ENCODE assay signal across 13 cellular contexts in genomic region chr12:49263400-49263763, GRCh38. TPM values are rescaled to one million over a fixed set of nuclear protein-coding genes. Genes with fewer than 3 reads are reported as not detected.
DNase-seq lines count a peak whose midpoint lies in the region; ATAC-seq and TF ChIP-seq lines count a peak whose summit lies in the region.
"Had no signal": no experiment of that assay in that cellular context is flagged by ENCODE, and none has a peak within 500 bp of the region (broad histone marks: within the 10 kb centered on the region; RNA-seq: fewer than 3 reads in every experiment).

No MANE protein-coding gene starts in this region.

- intact Hi-C loops in MCF 10A (cut with micrococcal nuclease), result loop anchor here (10.0 kb wide), 1 partner anchor 199 kb away; the partner anchor contains the start of genes KMT2D and RHEBL1
- intact Hi-C loops in breast epithelium (cut with DNase I; ENCODE audit: low total_unique reads), result no loop called here
- intact Hi-C loops in upper lobe of right lung (cut with DNase I), result no loop called here
- intact Hi-C loops in sigmoid colon (cut with DNase I), result no loop called here

- no TSS peak for BruUV-seq in MCF 10A (replicated peaks; lab: Mats Ljungman, UMichigan)

- H3K4me3 ChIP-seq in breast epithelium, result no peak overlapping the region
- H3K4me3 ChIP-seq in SK-N-MC, result peak overlapping the region; percentile 99
- H3K4me3 ChIP-seq in fibroblast of mammary gland (ENCODE audit: control insufficient read depth, low read depth, low read length), result peak overlapping the region; percentile 94
- peak overlapping the region; percentile 85 for H3K4me3 ChIP-seq in upper lobe of right lung
- no peak overlapping the region for H3K4me3 ChIP-seq in sigmoid colon

- CTCF ChIA-PET in MCF 10A (lab: Yijun Ruan, JAX), result interaction anchor here (0.5 to 3.2 kb wide), 13 partner anchors 8 to 547 kb away, joined by 3 to 15 read pairs (median 4); partner anchors contain the start of genes CCNT1 and SPATS2

- H3K27ac Mint-ChIP-seq in MCF 10A (ENCODE audit: low read depth, unreplicated experiment), result peak overlapping the region; percentile 97

- POLR2A ChIA-PET in MCF 10A (lab: Yijun Ruan, JAX), result interaction anchor here (0.7 to 8.2 kb wide), 20 partner anchors 8 to 307 kb away, joined by 3 to 182 read pairs (median 6); partner anchors contain the start of genes DNAJC22, LMBR1L, RHEBL1 and SPATS2

- H3K36me3 ChIP-seq in breast epithelium (no peaks in the 10 kb centered on the region), SK-N-MC (ENCODE audit: insufficient read depth, low read length) (peaks cover 17% of the 10 kb centered on the region), upper lobe of right lung (no peaks in the 10 kb centered on the region), sigmoid colon (no peaks in the 10 kb centered on the region)
- H3K36me3 ChIP-seq: WERI-Rb-1 had no signal

- DNase-seq in MCF 10A (ENCODE audit: unreplicated experiment) (no peak), breast epithelium (ENCODE audit: low spot score in 2 of 2) (no peak), SK-N-MC (ENCODE audit: low read depth, low spot score) (no peak), fibroblast of mammary gland (ENCODE audit: low read depth) (no peak), upper lobe of right lung (peak; percentile 12), amniotic stem cell (lab: John Stamatoyannopoulos, UW) (no peak), sigmoid colon (no peak)
- DNase-seq: lower lobe of right lung; NK-92 treated with Interleukin-12 subunit alpha and Interleukin-12 subunit beta, amount 100 ng/mL, for 24 hours; stomach; WERI-Rb-1 had no signal

- H3K9me3 ChIP-seq in breast epithelium, result no peaks in the 10 kb centered on the region
- H3K9me3 ChIP-seq in SK-N-MC (ENCODE audit: low read depth, low read length), result no peaks in the 10 kb centered on the region
- no peaks in the 10 kb centered on the region for H3K9me3 ChIP-seq in upper lobe of right lung
- H3K9me3 ChIP-seq in sigmoid colon, result no peaks in the 10 kb centered on the region
- H3K9me3 ChIP-seq: lower lobe of right lung, stomach had no signal

- peak overlapping the region; percentile 85 for H3K4me3 Mint-ChIP-seq in MCF 10A (ENCODE audit: unreplicated experiment)

- TF ChIP-seq CTCF in MCF 10A (IDR thresholded peaks at IDR 0.05; ENCODE audit: unreplicated experiment) (no peak), breast epithelium (IDR thresholded peaks at IDR 0.05) (no peak), fibroblast of mammary gland (conservative IDR thresholded peaks at IDR 0.05; ENCODE audit: control insufficient read depth, insufficient read depth, low read depth, low read length) (no peak), upper lobe of right lung (IDR thresholded peaks at IDR 0.05) (no peak), sigmoid colon (IDR thresholded peaks at IDR 0.05) (no peak)

- peaks cover 46% of the 10 kb centered on the region for H3K36me3 Mint-ChIP-seq in MCF 10A (ENCODE audit: insufficient read depth, unreplicated experiment)

- H3K27me3 ChIP-seq in breast epithelium (no peaks in the 10 kb centered on the region), upper lobe of right lung (no peaks in the 10 kb centered on the region), sigmoid colon (no peaks in the 10 kb centered on the region)
- H3K27me3 ChIP-seq: stomach had no signal

- no peak overlapping the region for H3K9ac ChIP-seq in SK-N-MC (ENCODE audit: insufficient read length)

- ATAC-seq in upper lobe of right lung (no peak), HG03280 (IDR thresholded peaks at IDR 0.05; ENCODE audit: unreplicated experiment) (no peak)
- ATAC-seq: lower lobe of right lung had no signal

- no peaks in the 10 kb centered on the region for H3K9me3 Mint-ChIP-seq in MCF 10A (ENCODE audit: unreplicated experiment)
- H3K9me3 Mint-ChIP-seq: CD14-positive monocyte had no signal

- no peak for TF ChIP-seq EP300 in sigmoid colon (IDR thresholded peaks at IDR 0.05)

- H3K4me1 ChIP-seq in breast epithelium (no peaks in the 10 kb centered on the region), upper lobe of right lung (peaks cover 29% of the 10 kb centered on the region), sigmoid colon (peaks cover 0 to 33% (median 22%) of the 10 kb centered on the region in 4 donors)

- H3K4me1 Mint-ChIP-seq in MCF 10A (ENCODE audit: insufficient read depth, unreplicated experiment), result peaks cover 24% of the 10 kb centered on the region

- no peak overlapping the region for H3K27ac ChIP-seq in breast epithelium
- H3K27ac ChIP-seq in SK-N-MC, result peak overlapping the region; percentile 56; the same call in 1 of the 2 replicates
- H3K27ac ChIP-seq in upper lobe of right lung, result no peak overlapping the region
- no peak overlapping the region for H3K27ac ChIP-seq in sigmoid colon
- H3K27ac ChIP-seq: WERI-Rb-1 had no signal

- WGBS in sigmoid colon, 2 donors, result 92 to 95% methylated on average over 5 of the region's 5 CpGs

- H3K27me3 Mint-ChIP-seq in MCF 10A (ENCODE audit: insufficient read depth, unreplicated experiment), result no peaks in the 10 kb centered on the region

- TF ChIP-seq POLR2A in breast epithelium (IDR thresholded peaks at IDR 0.05), result no peak
- no peak for TF ChIP-seq POLR2A in sigmoid colon (IDR thresholded peaks at IDR 0.05)

RNA-seq across cellular contexts. Expression of gene TUBA1C, which starts 1.5 kb away (rescaled TPM):
- total RNA-seq in MCF 10A (2022) (253 and 303 TPM in 2 replicates), breast epithelium (100 to 1,000 TPM in 1 of 3 donors, 10 to 100 TPM in 2; 91.9 to 123 (median 97.3) TPM), upper lobe of right lung (113 TPM), sigmoid colon (100 to 1,000 TPM in 1 of 4 donors, 10 to 100 TPM in 3; 54.8 to 108 (median 87.2) TPM)
- 100 to 1,000 TPM; 411 to 694 (median 519) TPM for polyA plus RNA-seq in sigmoid colon

RNA-seq across cellular contexts. Expression of gene PRPH, which starts 31.6 kb away (rescaled TPM):
- total RNA-seq in MCF 10A (2022) (1.4 and 2.7 TPM in 2 replicates), breast epithelium (1 to 10 TPM in 1 of 3 donors, under 1 TPM in 1, not detected in 1; 0.96 to 2.0 TPM), upper lobe of right lung (not detected), sigmoid colon (10 to 100 TPM; 19.7 to 56.2 (median 38.6) TPM)
- 10 to 100 TPM in 1 of 3 donors, 1 to 10 TPM in 1, under 1 TPM in 1; 0.46 to 31.8 (median 2.4) TPM for polyA plus RNA-seq in sigmoid colon
- polyA plus RNA-seq: CD14-positive monocyte had no signal

RNA-seq across cellular contexts. Expression of gene TROAP, which starts 59.7 kb away (rescaled TPM):
- 30.8 and 41.9 TPM in 2 replicates for total RNA-seq in MCF 10A (2022)
- total RNA-seq in breast epithelium, result 1 to 10 TPM in 1 of 3 donors, under 1 TPM in 2; 0.29 to 1.8 (median 0.66) TPM
- total RNA-seq in upper lobe of right lung, result 0.96 TPM
- under 1 TPM in 1 of 4 donors, not detected in 3; 0.36 TPM for total RNA-seq in sigmoid colon
- 10 to 100 TPM in 1 of 3 donors, 1 to 10 TPM in 2; 4.8 to 25.7 (median 5.1) TPM for polyA plus RNA-seq in sigmoid colon
- polyA plus RNA-seq: CD14-positive monocyte had no signal

Comparison
In these comparisons a context has a peak if more than half of its experiments do, and no peak if none do; other contexts are left out.
1. RNA of gene TROAP, which starts 59.7 kb away (total RNA-seq): 30.8 to 41.9 TPM in MCF 10A; 0.96 TPM in upper lobe of right lung (single experiment), 0.29 to 1.8 TPM in breast epithelium and 0.36 TPM in sigmoid colon; every median in the first group is over 10 times any median in the second.
2. H3K4me3 ChIP-seq: peak in SK-N-MC (single experiment), fibroblast of mammary gland (single experiment) and upper lobe of right lung (single experiment); none in breast epithelium (0 of 3) and sigmoid colon (0 of 4).